ENCODE assay signal across 9 cellular contexts in genomic region chr12:1795221-1795784, GRCh38. TPM values are rescaled to one million over a fixed set of nuclear protein-coding genes. Genes with fewer than 3 reads are reported as not detected.
A peak's percentile ranks its signal among the peaks of the same experiment; 100 is the strongest.
DNase-seq lines count a peak whose midpoint lies in the region; ATAC-seq and TF ChIP-seq lines count a peak whose summit lies in the region.
"Had no signal": no experiment of that assay in that cellular context is flagged by ENCODE, and none has a peak within 500 bp of the region (broad histone marks: within the 10 kb centered on the region; RNA-seq: fewer than 3 reads in every experiment).

No MANE protein-coding gene starts in this region.

- H3K9ac ChIP-seq in ES-I3 (ENCODE audit: low read depth, low read length) (peak overlapping the region; percentile 2; the same call in 1 of the 2 replicates), endocrine pancreas (ENCODE audit: control insufficient read depth, insufficient read depth, low read length) (peak overlapping the region; percentile 8)

- no peaks in the 10 kb centered on the region for H3K9me3 ChIP-seq in ES-I3 (ENCODE audit: control insufficient read depth, insufficient read depth, low read length)
- H3K9me3 ChIP-seq in endocrine pancreas (ENCODE audit: control insufficient read depth, low read length), result no peaks in the 10 kb centered on the region
- H3K9me3 ChIP-seq in psoas muscle, result no peaks in the 10 kb centered on the region

- WGBS in psoas muscle, 3 donors, result 57 to 59% (median 59%) methylated on average over 19 of the region's 19 CpGs

- peak overlapping the region; percentile 80 for H3K27ac ChIP-seq in psoas muscle

- H3K36me3 ChIP-seq in ES-I3 (ENCODE audit: insufficient read depth, low read length), result no peaks in the 10 kb centered on the region
- no peaks in the 10 kb centered on the region for H3K36me3 ChIP-seq in endocrine pancreas (ENCODE audit: control insufficient read depth, insufficient read depth, low read length)
- H3K36me3 ChIP-seq in psoas muscle (ENCODE audit: insufficient read depth in 1 of 2, low read depth in 1 of 2), result no peaks in the 10 kb centered on the region

- intact Hi-C loops in psoas muscle (cut with DNase I), result loop anchor here in 1 of 2 donors (5.0 kb wide), 1 partner anchor 242 kb away; no protein-coding TSS in a partner anchor

- DNase-seq in NCI-H1694 treated with DMSO at 0.1 percent for 48 hours (lab: John Stamatoyannopoulos, UW), result peak; percentile 58
- DNase-seq in psoas muscle, result no peak
- no peak for DNase-seq in stimulated activated CD4-positive, alpha-beta T cell treated with anti-CD3 and anti-CD28 coated beads, Interleukin-15, amount 100 ng/mL, for 24 hours
- no peak for DNase-seq in middle frontal gyrus (ENCODE audit: extremely low spot score, low spot score)
- no peak for DNase-seq in NCI-H187 (lab: John Stamatoyannopoulos, UW)

- H3K4me1 ChIP-seq in ES-I3 (ENCODE audit: insufficient read depth, low read length) (peaks cover 11% of the 10 kb centered on the region; the same call in 1 of the 2 replicates), endocrine pancreas (ENCODE audit: control insufficient read depth, insufficient read depth, low read length) (no peaks in the 10 kb centered on the region), psoas muscle (peaks cover 17% of the 10 kb centered on the region)

- no peak for TF ChIP-seq CTCF in psoas muscle (IDR thresholded peaks at IDR 0.05)

- H3K4me3 ChIP-seq in endocrine pancreas (ENCODE audit: control insufficient read depth, insufficient read depth, low read length), result no peak overlapping the region
- peak overlapping the region; percentile 71 for H3K4me3 ChIP-seq in psoas muscle

- H3K27me3 ChIP-seq in endocrine pancreas (ENCODE audit: control insufficient read depth, insufficient read depth, low read length) (no peaks in the 10 kb centered on the region), psoas muscle (ENCODE audit: insufficient read depth in 3 of 3, low read length in 2 of 3) (no peaks in the 10 kb centered on the region)

- no peak for ATAC-seq in psoas muscle

RNA-seq across cellular contexts. Expression of gene LRTM2, which starts 25.1 kb away (rescaled TPM):
- not detected for total RNA-seq in psoas muscle
- polyA plus RNA-seq in psoas muscle, result not detected
- total RNA-seq: NCI-H460, subcutaneous adipose tissue had no signal
